In genomic region chr17:58336456-58337094, GRCh38 we compare ENCODE assay signal across 8 cellular contexts. TPM values are rescaled to one million over a fixed set of nuclear protein-coding genes. Genes with fewer than 3 reads are reported as not detected.
DNase-seq lines count a peak whose midpoint lies in the region; ATAC-seq and TF ChIP-seq lines count a peak whose summit lies in the region.

No MANE protein-coding gene starts in this region.

- no peaks in the 10 kb centered on the region for H3K27me3 ChIP-seq in muscle layer of duodenum (ENCODE audit: low read depth, low read length)

- H3K4me3 ChIP-seq in muscle layer of duodenum (ENCODE audit: low read depth in 1 of 2, low read length in 2 of 2), result peak overlapping the region in 1 of 2 donors; percentile 50

- peaks cover 77% of the 10 kb centered on the region for H3K4me1 Mint-ChIP-seq in CD14-positive monocyte

- peaks cover 29 to 32% of the 10 kb centered on the region in 2 donors for H3K4me1 ChIP-seq in muscle layer of duodenum (ENCODE audit: control insufficient read depth in 1 of 2, insufficient read depth in 2 of 2, low read length in 2 of 2)

- no peaks in the 10 kb centered on the region for H3K9me3 ChIP-seq in muscle layer of duodenum (ENCODE audit: control insufficient read depth in 1 of 2, low read length in 2 of 2)

- H3K4me3 Mint-ChIP-seq in CD14-positive monocyte, result peak overlapping the region; percentile 90 to 100

- DNase-seq in CD14-positive monocyte (ENCODE audit: low spot score), result peak; percentile 34
- peak; percentile 35 for DNase-seq in KBM-7
- DNase-seq in caudate nucleus (lab: John Stamatoyannopoulos, UW), result no peak
- DNase-seq in ACHN, result no peak
- DNase-seq in NCI-H128 (lab: John Stamatoyannopoulos, UW; ENCODE audit: unreplicated experiment), result no peak
- DNase-seq in iPS-NIHi7 (ENCODE audit: extremely low spot score), result no peak

- no peaks in the 10 kb centered on the region for H3K36me3 ChIP-seq in muscle layer of duodenum (ENCODE audit: control insufficient read depth in 1 of 2, insufficient read depth in 2 of 2, low read length in 2 of 2)

- peak overlapping the region; percentile 99 to 100 (median 99) for H3K27ac Mint-ChIP-seq in CD14-positive monocyte

- in situ Hi-C loops in KBM-7 (cut with MboI; ENCODE audit: low pct_unique_long_range_greater_than_20kb, low sequenced_read_pairs) (no loop called here), ACHN (cut with HindIII; ENCODE audit: low pct_ligation_motif_present, low pct_unique_long_range_greater_than_20kb, low sequenced_read_pairs) (no loop called here)

- peaks cover 0 to 6% (median 0%) of the 10 kb centered on the region in 3 donors for H3K27me3 Mint-ChIP-seq in CD14-positive monocyte (ENCODE audit: low read depth in 3 of 3)

- ATAC-seq in GM21367 (IDR thresholded peaks at IDR 0.05; ENCODE audit: unreplicated experiment), result no peak

- H3K36me3 Mint-ChIP-seq in CD14-positive monocyte, result peaks cover 2 to 8% of the 10 kb centered on the region in 2 donors

- H3K27ac ChIP-seq in caudate nucleus (ENCODE audit: low read depth, low read length) (peak overlapping the region; percentile 83), muscle layer of duodenum (ENCODE audit: low read length) (peak overlapping the region; percentile 83)

- intact Hi-C loops in CD14-positive monocyte (cut with micrococcal nuclease), result loop anchor here in 1 of 2 donors (10.0 kb wide), 1 partner anchor 178 kb away; the partner anchor contains the start of gene MTMR4

- peaks cover 0 to 5% (median 3%) of the 10 kb centered on the region in 7 donors for H3K9me3 Mint-ChIP-seq in CD14-positive monocyte

- TF ChIP-seq CTCF in CD14-positive monocyte (IDR thresholded peaks at IDR 0.05), result no peak

RNA-seq across cellular contexts. Expression of gene TSPOAP1, which starts 8.0 kb away (rescaled TPM):
- under 1 TPM; 0.10 to 0.18 TPM for polyA plus RNA-seq in CD14-positive monocyte

RNA-seq across cellular contexts. Expression of gene SUPT4H1, which starts 15.4 kb away (rescaled TPM):
- 100 to 1,000 TPM; 241 to 251 TPM for polyA plus RNA-seq in CD14-positive monocyte

RNA-seq across cellular contexts. Expression of gene MPO, which starts 55.8 kb away (rescaled TPM):
- 1 to 10 TPM; 4.2 to 7.5 TPM for polyA plus RNA-seq in CD14-positive monocyte

Comparison
In these comparisons a context has a peak if more than half of its experiments do, and no peak if none do; other contexts are left out.
1. DNase-seq: peak in CD14-positive monocyte (single experiment) and KBM-7 (single experiment); none in caudate nucleus (0 of 61), ACHN (single experiment), NCI-H128 (single experiment) and iPS-NIHi7 (single experiment).